7 cellular contexts compared by ENCODE assay signal in the genomic region with DNA sequence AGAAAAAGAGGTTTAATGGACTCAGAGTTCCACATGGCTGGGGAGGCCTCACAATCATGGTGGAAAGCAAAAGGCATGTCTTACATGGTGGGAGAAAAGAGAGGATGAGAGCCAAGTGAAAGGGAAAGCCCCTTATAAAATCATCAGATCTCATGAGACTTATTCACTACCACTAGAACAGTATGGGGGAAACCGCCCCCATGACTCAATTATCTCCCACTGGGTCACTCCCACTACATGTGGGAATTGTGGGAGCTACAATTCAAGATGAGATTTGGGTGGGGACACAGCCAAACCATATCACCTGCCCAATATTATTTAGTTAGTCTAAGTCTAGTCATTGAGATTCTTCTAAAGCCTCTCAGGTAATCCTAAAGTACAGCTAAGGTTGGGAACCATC.
DNase-seq lines count a peak whose midpoint lies in the region; ATAC-seq, FAIRE-seq and TF ChIP-seq lines count a peak whose summit lies in the region.
"Not testable (repeated sequence)": the region's sequence is repeated elsewhere in the genome, so short reads cannot be mapped to it uniquely, and the experiment has no call there.

No MANE protein-coding gene starts in this region.

- not testable (repeated sequence) for H3K4me1 ChIP-seq in A549; keratinocyte (ENCODE audit: control insufficient read depth, extremely low read depth, insufficient read depth, low read length)
- H3K4me1 ChIP-seq in HEK293 (ENCODE audit: control insufficient read depth, insufficient read depth, low read length), result peaks cover 31% of the 10 kb centered on the region
- peaks cover 12% of the 10 kb centered on the region for H3K4me1 ChIP-seq in mammary epithelial cell (ENCODE audit: insufficient read depth, low read length)

- not testable (repeated sequence) for DNase-seq in A549 (ENCODE audit: low read depth in 1 of 2, low spot score in 1 of 2); SK-N-MC (ENCODE audit: low read depth, low spot score); activated naive CD8-positive, alpha-beta T cell treated with anti-CD3 and anti-CD28 coated beads for 36 hours; keratinocyte (ENCODE audit: low read depth, low spot score)
- DNase-seq in mammary epithelial cell (peak; percentile 48), glomerular visceral epithelial cell (ENCODE audit: extremely low spot score) (peak; percentile 7)

- not testable (repeated sequence) for H3K27me3 ChIP-seq in mammary epithelial cell (ENCODE audit: insufficient read depth, low read length); keratinocyte (ENCODE audit: control insufficient read depth, extremely low read depth, insufficient read depth, low read length)

- ATAC-seq in A549, result not testable (repeated sequence)

- not testable (repeated sequence) for H3K27me3 Mint-ChIP-seq in activated naive CD8-positive, alpha-beta T cell treated with anti-CD3 and anti-CD28 coated beads for 36 hours

- H3K4me3 Mint-ChIP-seq in activated naive CD8-positive, alpha-beta T cell treated with anti-CD3 and anti-CD28 coated beads for 36 hours, result not testable (repeated sequence)

- intact Hi-C loops in mammary epithelial cell (cut with micrococcal nuclease), result not testable (repeated sequence)

- H3K27ac ChIP-seq in A549; HEK293 (ENCODE audit: extremely low read depth, low read depth, low read length): not testable (repeated sequence)
- H3K27ac ChIP-seq in SK-N-MC (peak overlapping the region; percentile 99), mammary epithelial cell (ENCODE audit: insufficient read depth, low read depth, low read length) (peak overlapping the region; percentile 57), keratinocyte (ENCODE audit: control insufficient read depth, insufficient read depth, low read length) (peak overlapping the region; percentile 70)

- H3K36me3 ChIP-seq in HEK293 (ENCODE audit: control insufficient read depth in 2 of 2, insufficient read depth in 1 of 2, low read length in 2 of 2); SK-N-MC (ENCODE audit: insufficient read depth, low read length); mammary epithelial cell (ENCODE audit: insufficient read depth, low read length); keratinocyte (ENCODE audit: control insufficient read depth in 2 of 2, extremely low read depth in 1 of 2, insufficient read depth in 2 of 2, low read length in 2 of 2): not testable (repeated sequence)

- FAIRE-seq in A549 (lab: Jason Lieb, UNC); keratinocyte (lab: Jason Lieb, UNC): not testable (repeated sequence)

- H4K20me1 ChIP-seq in mammary epithelial cell (ENCODE audit: insufficient read depth, low read length); keratinocyte (ENCODE audit: control insufficient read depth, extremely low read depth, insufficient read depth, low read length): not testable (repeated sequence)

- POLR2A ChIA-PET in A549 (lab: Yijun Ruan, JAX), result not testable (repeated sequence)
- POLR2A ChIA-PET in HEK293 (lab: Yijun Ruan, JAX), result interaction anchor here (3.4 kb wide), 1 partner anchor 79 kb away, joined by 49 read pairs; a partner anchor contains a TSS

- not testable (repeated sequence) for H3K9me3 ChIP-seq in A549; HEK293 (ENCODE audit: control insufficient read depth, insufficient read depth, low read depth, low read length); SK-N-MC (ENCODE audit: low read depth, low read length); mammary epithelial cell (replicated peaks; ENCODE audit: insufficient read depth, low read length); keratinocyte (ENCODE audit: control insufficient read depth, low read depth, low read length)

- H3K79me2 ChIP-seq in mammary epithelial cell (ENCODE audit: insufficient read depth, low read length); keratinocyte (ENCODE audit: control insufficient read depth, insufficient read depth, low read length): not testable (repeated sequence)

- not testable (repeated sequence) for TF ChIP-seq EP300 in A549 (IDR thresholded peaks at IDR 0.05)

- dilution Hi-C loops in mammary epithelial cell (cut with HindIII; ENCODE audit: low sequenced_read_pairs); keratinocyte (cut with MboI; ENCODE audit: extremely low pct_ligation_motif_present, low sequenced_read_pairs): not testable (repeated sequence)

- H3K4me3 ChIP-seq in A549; HEK293 (ENCODE audit: low read depth, low read length); SK-N-MC; mammary epithelial cell (replicated peaks in 1 of 3; ENCODE audit: insufficient read depth in 1 of 3, low read depth in 2 of 3, low read length in 3 of 3); keratinocyte (ENCODE audit: control insufficient read depth in 2 of 3, extremely low read depth in 1 of 3, insufficient read depth in 2 of 3, low read depth in 1 of 3, low read length in 3 of 3): not testable (repeated sequence)

- peaks cover 17% of the 10 kb centered on the region for H3K4me1 Mint-ChIP-seq in activated naive CD8-positive, alpha-beta T cell treated with anti-CD3 and anti-CD28 coated beads for 36 hours

- not testable (repeated sequence) for BruUV-seq in mammary epithelial cell (replicated peaks; lab: Mats Ljungman, UMichigan)

- CTCF ChIA-PET in A549 (lab: Yijun Ruan, JAX) (interaction anchor here (1.6 kb wide), 1 partner anchor 100 kb away, joined by 3 read pairs; no protein-coding TSS in a partner anchor), HEK293 (lab: Yijun Ruan, JAX) (interaction anchor here (2.4 kb wide), 1 partner anchor 30 kb away, joined by 7 read pairs; no protein-coding TSS in a partner anchor), mammary epithelial cell (lab: Charles Lee; ENCODE audit: low non-redundant PET) (interaction anchor here (0.6 kb wide), 2 partner anchors 100 to 155 kb away, joined by 3 to 4 read pairs; no protein-coding TSS in a partner anchor)

- H3K4me2 ChIP-seq in A549 (peak overlapping the region; percentile 28; the same call in 2 of the 3 replicates), mammary epithelial cell (ENCODE audit: insufficient read depth, low read depth, low read length) (peak overlapping the region; percentile 12)
- not testable (repeated sequence) for H3K4me2 ChIP-seq in keratinocyte (ENCODE audit: control insufficient read depth, extremely low read depth, insufficient read depth, low read depth, low read length)

- TF ChIP-seq RAD21 in A549 (conservative IDR thresholded peaks at IDR 0.05 in 1 of 2, IDR thresholded peaks at IDR 0.05 in 1 of 2), result not testable (repeated sequence)

- H3K27ac Mint-ChIP-seq in activated naive CD8-positive, alpha-beta T cell treated with anti-CD3 and anti-CD28 coated beads for 36 hours, result peak overlapping the region; percentile 46

- H2AFZ ChIP-seq in mammary epithelial cell (ENCODE audit: low read depth, low read length); keratinocyte (ENCODE audit: control insufficient read depth, low read length): not testable (repeated sequence)

- H3K9me3 Mint-ChIP-seq in activated naive CD8-positive, alpha-beta T cell treated with anti-CD3 and anti-CD28 coated beads for 36 hours, result not testable (repeated sequence)

- in situ Hi-C loops in mammary epithelial cell (cut with MboI; ENCODE audit: low sequenced_read_pairs in 2 of 2), result not testable (repeated sequence)

- TF ChIP-seq POLR2A in A549 (IDR thresholded peaks at IDR 0.05; ENCODE audit: low read length), result not testable (repeated sequence)

- not testable (repeated sequence) for H3K36me3 Mint-ChIP-seq in activated naive CD8-positive, alpha-beta T cell treated with anti-CD3 and anti-CD28 coated beads for 36 hours

- not testable (repeated sequence) for TF ChIP-seq CTCF in A549 (IDR thresholded peaks at IDR 0.05); HEK293 (tag by site-specific recombination; IDR thresholded peaks at IDR 0.05); mammary epithelial cell (conservative IDR thresholded peaks at IDR 0.05 in 1 of 2, IDR thresholded peaks at IDR 0.05 in 1 of 2; ENCODE audit: extremely low read depth in 1 of 2, insufficient read depth in 1 of 2, low read depth in 1 of 2, low read length in 2 of 2); keratinocyte (optimal IDR thresholded peaks at IDR 0.05 in 1 of 3, IDR thresholded peaks at IDR 0.05 in 1 of 3, conservative IDR thresholded peaks at IDR 0.05 in 1 of 3; ENCODE audit: extremely low read depth in 1 of 3, insufficient read depth in 2 of 3, low read length in 3 of 3)

- H3K9ac ChIP-seq in SK-N-MC (ENCODE audit: insufficient read length); mammary epithelial cell (ENCODE audit: insufficient read depth, low read length); keratinocyte (ENCODE audit: control insufficient read depth, extremely low read depth, insufficient read depth, low read length): not testable (repeated sequence)

- H3K9me1 ChIP-seq in keratinocyte (ENCODE audit: control insufficient read depth, extremely low read depth, insufficient read depth, low read length), result not testable (repeated sequence)

- WGBS in A549 (ENCODE audit: missing lambda C conversion rate), result 71% methylated on average over 1 of the region's 1 CpG
- 88% methylated on average over 1 of the region's 1 CpG for WGBS in mammary epithelial cell (ENCODE audit: low coverage, missing lambda C conversion rate)

TF ChIP-seq in HEK293, 187 proteins besides CTCF, POLR2A, EP300 and RAD21:
- peak; percentile 86 for TF ChIP-seq ZFHX2 (tag by site-specific recombination; conservative IDR thresholded peaks at IDR 0.05)
- TF ChIP-seq EGR2 (tag by site-specific recombination; IDR thresholded peaks at IDR 0.05; ENCODE audit: low read depth), result peak; percentile 51
- TF ChIP-seq SETDB1 (IDR thresholded peaks at IDR 0.05; ENCODE audit: insufficient read length, low read length), result peak; percentile 13
- TF ChIP-seq IKZF3 (tag by site-specific recombination; IDR thresholded peaks at IDR 0.05), result 0 out of 2 replicates have a peak, but pooled peaks have one; percentile 10
